Comparison of ENCODE assay signal across 11 cellular contexts in the genomic region with DNA sequence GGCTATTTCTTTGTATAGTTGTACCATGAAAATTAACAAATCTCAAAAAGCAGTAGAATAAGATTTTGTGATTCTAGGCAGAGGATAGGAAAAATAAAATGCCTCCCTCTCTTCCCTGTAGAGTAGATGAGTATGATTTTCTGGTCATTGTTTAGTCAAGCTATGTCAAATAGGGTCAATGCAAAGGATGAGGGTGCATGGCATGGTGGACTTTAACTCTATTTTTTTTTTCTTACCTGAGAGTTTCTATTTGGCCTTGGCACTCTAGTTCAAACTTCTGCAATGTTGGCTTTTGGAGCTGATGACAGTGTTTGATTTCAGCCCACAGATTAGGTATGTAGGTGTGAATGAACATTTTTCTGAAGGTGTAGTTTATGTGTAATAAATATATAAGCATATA.
"Had no signal": no experiment of that assay in that cellular context is flagged by ENCODE, and none has a peak within 500 bp of the region (broad histone marks: within the 10 kb centered on the region; RNA-seq: fewer than 3 reads in every experiment).

No MANE protein-coding gene starts in this region.

- H2AFZ ChIP-seq: GM23248, GM23338 had no signal

- H3K9ac ChIP-seq: GM23248 had no signal

- ATAC-seq: GM23338, HCT116 had no signal

- H3K9me3 ChIP-seq: HAP-1 had no signal

- DNase-seq: GM23248, GOT3, H7, H9, HCEC 1CT, HFFc6 had no signal

- H3K27ac ChIP-seq: GM23248 had no signal

- H3K4me1 ChIP-seq: HAP-1 had no signal

- H3K4me3 ChIP-seq: GM23248, GM23338, HAP-1 had no signal

- H3K4me2 ChIP-seq: GM23338 had no signal

- FAIRE-seq: H1, H54 had no signal

- H3K36me3 ChIP-seq: HAP-1 had no signal
